ENCODE assay signal across 8 cellular contexts in genomic region chr6:138987643-138988468, GRCh38. TPM values are rescaled to one million over a fixed set of nuclear protein-coding genes. Genes with fewer than 3 reads are reported as not detected.
DNase-seq lines count a peak whose midpoint lies in the region; ATAC-seq lines count a peak whose summit lies in the region.

Gene REPS1 (minus strand): TSS chr6:138988253. CDS start chr6:138987682, 571 bp downstream.

- H3K27me3 ChIP-seq in endocrine pancreas (ENCODE audit: control insufficient read depth, insufficient read depth, low read length) = no peaks in the 10 kb centered on the region

- peaks cover 20% of the 10 kb centered on the region for H3K4me1 Mint-ChIP-seq in activated CD8-positive, alpha-beta memory T cell treated with anti-CD3 and anti-CD28 coated beads, Interleukin-2, amount 10 ng/mL, durations not matched to agents 7 days and 5 days

- peak within 1 kb of the TSS; percentile 50 for H3K9ac ChIP-seq in endocrine pancreas (ENCODE audit: control insufficient read depth, insufficient read depth, low read length)

- H3K36me3 ChIP-seq in endocrine pancreas (ENCODE audit: control insufficient read depth, insufficient read depth, low read length) = no peaks in the 10 kb centered on the region

- CTCF ChIA-PET in activated CD8-positive, alpha-beta memory T cell treated with anti-CD3 and anti-CD28 coated beads, Interleukin-2, amount 10 ng/mL, durations not matched to agents 7 days and 5 days (lab: Charles Lee) = interaction anchor here (0.6 to 6.1 kb wide), 16 partner anchors 12 to 232 kb away, joined by 3 to 51 read pairs (median 4); partner anchors contain the start of gene ABRACL

- DNase-seq in COLO829 (ENCODE audit: low spot score) (peak; percentile 81), HPDE6-E6E7 (ENCODE audit: extremely low spot score) (peak; percentile 93), NOMO-1 treated with DMSO at 0.1 percent for 48 hours (lab: John Stamatoyannopoulos, UW; ENCODE audit: unreplicated experiment) (peak; percentile 91), mesenteric fat pad (ENCODE audit: low spot score) (peak; percentile 96)
- DNase-seq in activated CD8-positive, alpha-beta memory T cell treated with anti-CD3 and anti-CD28 coated beads, Interleukin-2, amount 10 ng/mL, durations not matched to agents 7 days and 5 days = peak; percentile 92
- peak; percentile 94 for DNase-seq in stimulated activated CD8-positive, alpha-beta memory T cell treated with anti-CD3 and anti-CD28 coated beads, Interleukin-15, amount 100 ng/mL, for 24 hours (ENCODE audit: low read depth)

- H3K4me1 ChIP-seq in endocrine pancreas (ENCODE audit: control insufficient read depth, insufficient read depth, low read length) = no peaks in the 10 kb centered on the region

- no peaks in the 10 kb centered on the region for H3K36me3 Mint-ChIP-seq in activated CD8-positive, alpha-beta memory T cell treated with anti-CD3 and anti-CD28 coated beads, Interleukin-2, amount 10 ng/mL, durations not matched to agents 7 days and 5 days

- no peaks in the 10 kb centered on the region for H3K9me3 ChIP-seq in endocrine pancreas (ENCODE audit: control insufficient read depth, low read length)

- H3K4me3 ChIP-seq in endocrine pancreas (ENCODE audit: control insufficient read depth, insufficient read depth, low read length) = peak within 1 kb of the TSS; percentile 96

- peak within 1 kb of the TSS; percentile 84 for H3K4me3 Mint-ChIP-seq in activated CD8-positive, alpha-beta memory T cell treated with anti-CD3 and anti-CD28 coated beads, Interleukin-2, amount 10 ng/mL, durations not matched to agents 7 days and 5 days

- ATAC-seq in GM19467 (IDR thresholded peaks at IDR 0.05; ENCODE audit: unreplicated experiment) = peak; percentile 93
- peak; percentile 94 for ATAC-seq in activated CD8-positive, alpha-beta memory T cell treated with anti-CD3 and anti-CD28 coated beads, Interleukin-2, amount 10 ng/mL, durations not matched to agents 7 days and 5 days

- H3K9me3 Mint-ChIP-seq in activated CD8-positive, alpha-beta memory T cell treated with anti-CD3 and anti-CD28 coated beads, Interleukin-2, amount 10 ng/mL, durations not matched to agents 7 days and 5 days (ENCODE audit: low read depth) = no peaks in the 10 kb centered on the region

- peaks cover 3% of the 10 kb centered on the region for H3K27me3 Mint-ChIP-seq in activated CD8-positive, alpha-beta memory T cell treated with anti-CD3 and anti-CD28 coated beads, Interleukin-2, amount 10 ng/mL, durations not matched to agents 7 days and 5 days

- peak within 1 kb of the TSS; percentile 92 for H3K27ac Mint-ChIP-seq in activated CD8-positive, alpha-beta memory T cell treated with anti-CD3 and anti-CD28 coated beads, Interleukin-2, amount 10 ng/mL, durations not matched to agents 7 days and 5 days

RNA-seq across cellular contexts. Expression of gene REPS1, which starts in this region (rescaled TPM):
- total RNA-seq in activated CD8-positive, alpha-beta memory T cell treated with anti-CD3 and anti-CD28 coated beads, Interleukin-2, amount 10 ng/mL, durations not matched to agents 7 days and 5 days = 10 to 100 TPM; 48.2 to 55.2 TPM
- total RNA-seq in mesenteric fat pad = 34.5 TPM

Comparison
In these comparisons a context has a peak if more than half of its experiments do, and no peak if none do; other contexts are left out.
1. Peak in every context shown above with its lines: DNase-seq, ATAC-seq and H3K4me3 ChIP-seq.